20 cellular contexts compared by ENCODE assay signal in genomic region chrX:119708936-119709335, GRCh38.
"Had no signal": no experiment of that assay in that cellular context is flagged by ENCODE, and none has a peak within 500 bp of the region (broad histone marks: within the 10 kb centered on the region; RNA-seq: fewer than 3 reads in every experiment).

No MANE protein-coding gene starts in this region.

- H3K4me3 ChIP-seq: adrenal gland, tibial artery, uterus had no signal

- H3K4me1 ChIP-seq: adrenal gland, tibial artery, uterus had no signal

- H3K27me3 ChIP-seq: adrenal gland, tibial artery, uterus had no signal

- H3K36me3 ChIP-seq: adrenal gland, tibial artery, uterus had no signal

- H3K9me3 ChIP-seq: adrenal gland, tibial artery, uterus had no signal

- DNase-seq: activated CD4-positive, alpha-beta T cell treated with anti-CD3 and anti-CD28 coated beads, Interleukin-2, amount 10 ng/mL, durations not matched to agents 7 days and 5 days; activated CD8-positive, alpha-beta T cell treated with anti-CD3 and anti-CD28 coated beads, Interleukin-2, amount 10 ng/mL, durations not matched to agents 7 days and 5 days; activated effector memory CD4-positive, alpha-beta T cell treated with Interleukin-2 at 50 U/mL for 16 hours; activated naive CD4-positive, alpha-beta T cell treated with anti-CD3 and anti-CD28 coated beads, Interleukin-2, amount 10 ng/mL, durations not matched to agents 7 days and 5 days; activated T-cell treated with anti-CD3 and anti-CD28 coated beads, Interleukin-2, amount 50 U/mL, for 4 hours; adrenal gland; effector CD8-positive, alpha-beta T cell; hypothalamus; kidney; mammary epithelial cell; occipital lobe; retina; stimulated activated CD4-positive, alpha-beta T cell treated with anti-CD3 and anti-CD28 coated beads, Interleukin-2, amount 100 ng/mL, for 24 hours; stimulated activated naive CD4-positive, alpha-beta T cell treated with Interleukin-2 at 50 U/mL for 16 hours; T-helper 1 cell; T-helper 9 cell; tibial artery; uterus had no signal

- ATAC-seq: activated CD8-positive, alpha-beta T cell treated with anti-CD3 and anti-CD28 coated beads, Interleukin-2, amount 10 ng/mL, durations not matched to agents 7 days and 5 days; activated T-cell treated with anti-CD3 and anti-CD28 coated beads, Interleukin-2, amount 50 U/mL, for 4 hours; esophagus mucosa; left lobe of liver had no signal
